Comparison of ENCODE assay signal across 8 cellular contexts in the genomic region with DNA sequence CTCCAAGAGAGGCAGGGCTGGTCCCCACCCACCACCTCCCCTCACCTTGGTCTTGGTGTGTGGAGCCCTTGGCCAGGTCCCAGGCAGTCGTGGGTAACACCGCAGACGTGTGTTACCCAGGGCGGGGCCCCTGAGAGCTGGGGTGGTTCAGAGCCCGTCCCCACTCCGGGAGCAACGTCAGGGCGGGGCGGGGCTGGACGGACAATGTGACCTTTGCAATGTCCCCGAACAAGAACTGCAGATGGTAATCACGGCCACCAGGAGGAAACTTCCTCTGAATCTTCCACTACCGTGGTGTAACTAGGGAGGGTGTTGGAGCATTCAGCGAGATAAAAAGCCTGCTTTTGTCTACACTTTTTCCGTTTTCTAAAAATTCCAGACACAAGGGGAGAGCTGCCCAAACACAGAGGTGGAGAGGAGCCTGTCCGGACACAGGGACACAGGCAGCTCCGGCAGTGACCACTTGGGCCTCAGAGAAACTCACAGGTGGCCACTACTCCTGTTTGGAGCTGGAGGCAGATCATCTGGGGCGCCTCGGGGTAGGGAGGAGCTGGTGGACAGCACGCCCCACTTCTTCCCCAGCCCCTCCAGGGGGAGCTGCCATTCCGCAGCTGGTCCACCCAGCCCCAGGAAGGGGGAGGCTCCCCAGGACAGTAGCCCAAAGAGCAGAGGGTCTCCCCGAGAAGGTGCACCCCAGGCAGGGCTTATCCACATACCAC. TPM values are rescaled to one million over a fixed set of nuclear protein-coding genes. Genes with fewer than 3 reads are reported as not detected.
A peak's percentile ranks its signal among the peaks of the same experiment; 100 is the strongest.
DNase-seq lines count a peak whose midpoint lies in the region; ATAC-seq and TF ChIP-seq lines count a peak whose summit lies in the region.

No MANE protein-coding gene starts in this region.

- H3K36me3 Mint-ChIP-seq in activated naive CD8-positive, alpha-beta T cell treated with anti-CD3 and anti-CD28 coated beads, Interleukin-2, amount 50 U/mL, for 24 hours (ENCODE audit: low read depth): no peaks in the 10 kb centered on the region

- peak; percentile 68 for ATAC-seq in activated naive CD8-positive, alpha-beta T cell treated with anti-CD3 and anti-CD28 coated beads, Interleukin-2, amount 50 U/mL, for 24 hours
- ATAC-seq in heart left ventricle (peak; percentile 91 to 95 (median 93)), HG03196 (IDR thresholded peaks at IDR 0.05; ENCODE audit: unreplicated experiment) (no peak)

- H2AK5ac ChIP-seq in trophoblast cell (ENCODE audit: low read length): peak overlapping the region; percentile 78

- H2BK12ac ChIP-seq in trophoblast cell (ENCODE audit: low read length): peak overlapping the region; percentile 84

- TF ChIP-seq CTCF in heart left ventricle (IDR thresholded peaks at IDR 0.05): peak in 11 of 12 donors; percentile 36 to 65 (median 48)

- H3K9me3 Mint-ChIP-seq in activated naive CD8-positive, alpha-beta T cell treated with anti-CD3 and anti-CD28 coated beads, Interleukin-2, amount 50 U/mL, for 24 hours: no peaks in the 10 kb centered on the region

- peak overlapping the region; percentile 5 to 62 (median 50) for H3K4me3 ChIP-seq in heart left ventricle
- H3K4me3 ChIP-seq in trophoblast cell (ENCODE audit: low read depth, low read length): no peak overlapping the region

- peak overlapping the region; percentile 36 for H4K12ac ChIP-seq in trophoblast cell (ENCODE audit: low read depth, low read length)

- intact Hi-C loops in heart left ventricle (cut with DNase I): loop anchor here in 3 of 10 donors (1.0 to 10.0 kb wide), 4 partner anchors 32 to 176 kb away; no protein-coding TSS in a partner anchor

- peaks cover 4 to 33% (median 17%) of the 10 kb centered on the region in 12 donors for H3K4me1 ChIP-seq in heart left ventricle
- peaks cover 38 to 40% of the 10 kb centered on the region in 2 experiments for H3K4me1 ChIP-seq in trophoblast cell (ENCODE audit: control insufficient read depth in 1 of 2, insufficient read depth in 2 of 2, low read length in 2 of 2)

- no peaks in the 10 kb centered on the region for H3K27me3 ChIP-seq in heart left ventricle
- H3K27me3 ChIP-seq in trophoblast cell (ENCODE audit: insufficient read depth, low read length): no peaks in the 10 kb centered on the region

- no peak overlapping the region for H3K9ac ChIP-seq in trophoblast cell (ENCODE audit: low read length)

- H3K23ac ChIP-seq in trophoblast cell (ENCODE audit: low read length): no peak overlapping the region

- peak overlapping the region; percentile 68 for H4K8ac ChIP-seq in trophoblast cell (ENCODE audit: low read depth, low read length)

- H3K4me1 Mint-ChIP-seq in activated naive CD8-positive, alpha-beta T cell treated with anti-CD3 and anti-CD28 coated beads, Interleukin-2, amount 50 U/mL, for 24 hours: peaks cover 9% of the 10 kb centered on the region

- peak overlapping the region; percentile 26 for H3K4me3 Mint-ChIP-seq in activated naive CD8-positive, alpha-beta T cell treated with anti-CD3 and anti-CD28 coated beads, Interleukin-2, amount 50 U/mL, for 24 hours

- H3K9me3 ChIP-seq in heart left ventricle: no peaks in the 10 kb centered on the region
- no peaks in the 10 kb centered on the region for H3K9me3 ChIP-seq in trophoblast cell (ENCODE audit: insufficient read depth, low read depth, low read length)

- peak overlapping the region; percentile 40 for H3K18ac ChIP-seq in trophoblast cell (ENCODE audit: low read length)

- H3K4ac ChIP-seq in trophoblast cell (ENCODE audit: low read depth, low read length): peak overlapping the region; percentile 50

- H4K91ac ChIP-seq in trophoblast cell (ENCODE audit: low read depth, low read length): peak overlapping the region; percentile 91

- H3K27me3 Mint-ChIP-seq in activated naive CD8-positive, alpha-beta T cell treated with anti-CD3 and anti-CD28 coated beads, Interleukin-2, amount 50 U/mL, for 24 hours: peaks cover 10% of the 10 kb centered on the region

- peak overlapping the region; percentile 49 for H3K4me2 ChIP-seq in trophoblast cell (ENCODE audit: low read length)

- H3K36me3 ChIP-seq in heart left ventricle (no peaks in the 10 kb centered on the region), trophoblast cell (ENCODE audit: control insufficient read depth in 1 of 2, insufficient read depth in 2 of 2, low read length in 2 of 2) (no peaks in the 10 kb centered on the region)

- TF ChIP-seq POLR2A in heart left ventricle (IDR thresholded peaks at IDR 0.05): peak in 1 of 2 donors; percentile 67

- H2BK5ac ChIP-seq in trophoblast cell (ENCODE audit: low read depth, low read length, poor library complexity): peak overlapping the region; percentile 32

- DNase-seq in SIG-M5 treated with dmso at 0.1 percent for 504 hours (lab: John Stamatoyannopoulos, UW; ENCODE audit: unreplicated experiment) (peak; percentile 76), SIG-M5 (lab: John Stamatoyannopoulos, UW) (no peak), NAMALWA (ENCODE audit: low spot score) (peak; percentile 61), heart left ventricle (peak; percentile 90 to 95 (median 94)), trophoblast cell (peak; percentile 74 to 92), NCI-H1092 (lab: John Stamatoyannopoulos, UW) (no peak)
- peak; percentile 72 for DNase-seq in activated naive CD8-positive, alpha-beta T cell treated with anti-CD3 and anti-CD28 coated beads, Interleukin-2, amount 50 U/mL, for 24 hours

- no peak overlapping the region for H3K27ac Mint-ChIP-seq in activated naive CD8-positive, alpha-beta T cell treated with anti-CD3 and anti-CD28 coated beads, Interleukin-2, amount 50 U/mL, for 24 hours

- H3K27ac ChIP-seq in heart left ventricle (peak overlapping the region; percentile 58 to 85 (median 78)), trophoblast cell (ENCODE audit: low read depth, low read length) (peak overlapping the region; percentile 80)

- H2BK120ac ChIP-seq in trophoblast cell (ENCODE audit: insufficient read depth, low read length, poor library complexity): peak overlapping the region; percentile 84

- peak overlapping the region; percentile 62 for H3K14ac ChIP-seq in trophoblast cell (ENCODE audit: low read length)

- H3K79me1 ChIP-seq in trophoblast cell (ENCODE audit: low read length): peaks cover 35% of the 10 kb centered on the region

- peak overlapping the region; percentile 52 for H2AFZ ChIP-seq in trophoblast cell (ENCODE audit: insufficient read depth, low read length, poor library complexity)

- WGBS in heart left ventricle, 4 donors: 1 to 14% (median 9%) methylated on average over 16 to 22 of the region's 22 CpGs
- WGBS in trophoblast cell (ENCODE audit: extremely low coverage, insufficient coverage, insufficient read length): no CpG with 5 or more reads among the region's 22 CpGs

- peaks cover 3% of the 10 kb centered on the region for H3K79me2 ChIP-seq in trophoblast cell (ENCODE audit: control insufficient read depth, insufficient read depth, low read length, poor library complexity)

RNA-seq across cellular contexts. Expression of gene SLC38A10, which starts 14.2 kb away (rescaled TPM):
- total RNA-seq in heart left ventricle: 10 to 100 TPM; 27.4 to 67.7 (median 43.1) TPM
- polyA plus RNA-seq in heart left ventricle: 10 to 100 TPM; 48.0 to 63.3 TPM
- 35.9 and 39.2 TPM in 2 replicates for polyA plus RNA-seq in trophoblast cell (2013)

Comparison
In these comparisons a context has a peak if more than half of its experiments do, and no peak if none do; other contexts are left out.
1. DNase-seq: peak in SIG-M5 treated with dmso at 0.1 percent for 504 hours (single experiment), NAMALWA (single experiment), activated naive CD8-positive, alpha-beta T cell treated with anti-CD3 and anti-CD28 coated beads, Interleukin-2, amount 50 U/mL, for 24 hours (single experiment), heart left ventricle (5 of 5) and trophoblast cell (2 of 2); none in SIG-M5 (single experiment) and NCI-H1092 (single experiment).